Comparison of ENCODE assay signal across 6 cellular contexts in the genomic region with DNA sequence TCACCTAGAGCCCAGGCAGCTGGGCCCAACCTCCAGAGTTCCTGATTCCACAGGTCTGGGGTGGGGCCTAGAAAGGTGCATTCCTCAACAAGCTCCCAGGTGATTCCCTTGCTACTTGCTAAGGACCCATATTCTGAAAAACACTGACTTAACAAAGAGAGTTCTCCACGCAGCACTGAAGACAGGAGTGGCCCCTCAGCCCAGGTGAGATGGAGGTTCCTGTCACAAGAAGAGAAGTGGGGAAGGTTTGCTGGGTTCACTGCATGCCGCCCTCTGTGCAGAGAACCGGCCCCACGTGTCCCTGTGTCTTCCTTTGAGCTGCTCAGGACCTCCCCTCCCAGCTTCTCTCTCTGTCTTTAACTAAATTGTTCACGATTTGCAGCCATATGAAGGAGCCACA.
"Had no signal": no experiment of that assay in that cellular context is flagged by ENCODE, and none has a peak within 500 bp of the region (broad histone marks: within the 10 kb centered on the region; RNA-seq: fewer than 3 reads in every experiment).

No MANE protein-coding gene starts in this region.

- DNase-seq: IMR-90, KBM-7, KG1 had no signal

- ATAC-seq: HepG2, K562 had no signal

- H3K4me3 ChIP-seq: K562 had no signal

- H3K27ac ChIP-seq: HL-60 had no signal
